28 cellular contexts compared by ENCODE assay signal in the genomic region with DNA sequence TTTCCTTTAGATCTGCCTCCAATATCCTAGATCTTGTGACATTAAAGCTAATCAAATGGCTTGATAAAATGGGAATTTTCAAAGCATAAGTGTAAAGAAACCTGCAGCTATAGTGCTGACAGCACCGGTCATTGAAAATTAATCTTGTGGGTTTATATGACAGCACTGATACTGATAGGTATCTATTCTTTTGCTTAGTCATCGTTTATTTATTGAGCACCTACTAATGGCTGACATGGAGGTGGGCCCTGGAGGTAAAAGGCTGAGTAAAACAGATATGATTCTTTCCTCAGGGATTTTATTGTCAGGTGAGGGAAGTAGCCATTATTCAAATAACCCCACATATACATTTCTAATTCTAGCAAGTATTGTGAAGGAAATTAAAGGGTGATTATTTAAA.
"Had no signal": no experiment of that assay in that cellular context is flagged by ENCODE, and none has a peak within 500 bp of the region (broad histone marks: within the 10 kb centered on the region; RNA-seq: fewer than 3 reads in every experiment).

No MANE protein-coding gene starts in this region.

- H3K27ac ChIP-seq: neural progenitor cell, ovary, parathyroid adenoma, psoas muscle, skin epidermis, spleen, suprapubic skin, testis, tibial artery, transverse colon, upper lobe of right lung, uterus had no signal

- H3K9ac ChIP-seq: neural progenitor cell, parathyroid adenoma had no signal

- DNase-seq: natural killer cell; occipital lobe; ovary; posterior cingulate gyrus; psoas muscle; right cardiac atrium; spleen; stimulated activated CD4-positive, alpha-beta T cell treated with anti-CD3 and anti-CD28 coated beads, Interleukin-12 subunit alpha, Interleukin-12 subunit beta, amount 100 ng/mL, for 4 hours; stimulated activated CD4-positive, alpha-beta T cell treated with anti-CD3 and anti-CD28 coated beads, Interleukin-1b, Interleukin-23, amount 100 ng/mL, for 48 hours; stimulated activated CD4-positive, alpha-beta T cell treated with anti-CD3 and anti-CD28 coated beads, Interleukin-4, amount 100 ng/mL, for 1 hour; stimulated activated CD4-positive, alpha-beta T cell treated with anti-CD3 and anti-CD28 coated beads, Interleukin-4, amount 100 ng/mL, for 4 hours; stimulated activated CD8-positive, alpha-beta memory T cell treated with anti-CD3 and anti-CD28 coated beads, Interleukin-4, amount 100 ng/mL, for 48 hours; stimulated activated naive CD4-positive, alpha-beta T cell; stimulated activated naive CD8-positive, alpha-beta T cell treated with anti-CD3 and anti-CD28 coated beads, Interleukin-15, amount 100 ng/mL, for 72 hours; stimulated activated naive CD8-positive, alpha-beta T cell treated with anti-CD3 and anti-CD28 coated beads, Interleukin-15, Interleukin-2, amounts not matched to agents 100 U/mL and 50 U/mL, for 24 hours; substantia nigra; testis; tibial artery; transverse colon; upper lobe of right lung; uterus had no signal

- H3K36me3 ChIP-seq: neural progenitor cell, ovary, spleen, suprapubic skin, tibial artery, transverse colon, upper lobe of right lung, uterus had no signal

- H3K27me3 ChIP-seq: neural progenitor cell, ovary, spleen, suprapubic skin, testis, tibial artery, transverse colon, upper lobe of right lung, uterus had no signal

- H3K79me2 ChIP-seq: parathyroid adenoma had no signal

- H2AFZ ChIP-seq: neural progenitor cell, parathyroid adenoma had no signal

- H3K4me2 ChIP-seq: neural progenitor cell, smooth muscle cell had no signal

- H3K4me1 ChIP-seq: parathyroid adenoma, psoas muscle, spleen, suprapubic skin, testis, tibial artery, upper lobe of right lung, uterus had no signal

- H3K4me3 ChIP-seq: neural progenitor cell, ovary, psoas muscle, skin epidermis, smooth muscle cell, spleen, suprapubic skin, testis, tibial artery, transverse colon, upper lobe of right lung, uterus had no signal

- ATAC-seq: natural killer cell; psoas muscle; right cardiac atrium; sciatic nerve; stimulated activated memory B cell treated with anti-CD40 and anti-IgM and Interleukin-4, amounts not matched to agents 10 μg/mL and 1 μg/mL and 100 μg/mL, for 72 hours; stimulated activated naive CD8-positive, alpha-beta T cell treated with anti-CD3 and anti-CD28 coated beads, Interleukin-15, amount 100 ng/mL, for 72 hours; stimulated activated naive CD8-positive, alpha-beta T cell treated with anti-CD3 and anti-CD28 coated beads, Interleukin-15, Interleukin-2, amounts not matched to agents 100 U/mL and 50 U/mL, for 24 hours; upper lobe of right lung had no signal

- H3K9me3 ChIP-seq: ovary, psoas muscle, spleen, suprapubic skin, testis, tibial artery, transverse colon, upper lobe of right lung, uterus had no signal
